In genomic region chr6:41638002-41638800, GRCh38 we compare ENCODE assay signal across 8 cellular contexts. TPM values are rescaled to one million over a fixed set of nuclear protein-coding genes. Genes with fewer than 3 reads are reported as not detected.
DNase-seq lines count a peak whose midpoint lies in the region; ATAC-seq, FAIRE-seq and TF ChIP-seq lines count a peak whose summit lies in the region.

MDFI (plus strand) TSS chr6:41638468; CDS start chr6:41638750, 282 bp downstream.

- H3K27ac Mint-ChIP-seq in Caco-2 (ENCODE audit: unreplicated experiment), result no peak within 1 kb of the TSS

- no peaks in the 10 kb centered on the region for H3K4me1 Mint-ChIP-seq in Caco-2 (ENCODE audit: low read depth, unreplicated experiment)

- no peak for ATAC-seq in foreskin keratinocyte

- H3K4me3 Mint-ChIP-seq in Caco-2 (ENCODE audit: unreplicated experiment), result peak within 1 kb of the TSS; percentile 37

- H3K4me2 ChIP-seq in SK-N-SH, result peak within 1 kb of the TSS; percentile 92

- POLR2A ChIA-PET in Caco-2 (lab: Charles Lee), result no interaction called here
- POLR2A ChIA-PET in SK-N-SH (lab: Yijun Ruan, JAX), result no interaction called here

- intact Hi-C loops in Caco-2 (cut with micrococcal nuclease; ENCODE audit: unreplicated experiment) (no loop called here), ovary (cut with DNase I) (no loop called here)

- no peaks in the 10 kb centered on the region for H3K27me3 Mint-ChIP-seq in Caco-2 (ENCODE audit: insufficient read depth, unreplicated experiment)

- CTCF ChIA-PET in Caco-2 (lab: Charles Lee), result no interaction called here
- CTCF ChIA-PET in SK-N-SH (lab: Yijun Ruan, JAX), result interaction anchor here (1.1 kb wide), 1 partner anchor 44 kb away, joined by 3 read pairs; no protein-coding TSS in a partner anchor

- no peaks in the 10 kb centered on the region for H3K9me2 ChIP-seq in SK-N-SH

- TF ChIP-seq CTCF in Caco-2 (IDR thresholded peaks at IDR 0.05; ENCODE audit: insufficient read depth in 1 of 2, low read depth in 1 of 2, low read length in 1 of 2, severe bottlenecking in 1 of 2, unreplicated experiment in 1 of 2) (no peak), SK-N-SH (IDR thresholded peaks at IDR 0.05) (no peak), foreskin keratinocyte (conservative IDR thresholded peaks at IDR 0.05) (no peak), ovary (IDR thresholded peaks at IDR 0.05) (no peak)

- no peaks in the 10 kb centered on the region for H3K79me2 ChIP-seq in SK-N-SH (ENCODE audit: insufficient read depth)

- no peaks in the 10 kb centered on the region for H4K20me1 ChIP-seq in SK-N-SH (ENCODE audit: insufficient read depth)

- H3K4me3 ChIP-seq in Caco-2 (ENCODE audit: low read depth, low read length), result no peak within 1 kb of the TSS
- H3K4me3 ChIP-seq in SK-N-SH (ENCODE audit: low read depth in 2 of 2, low read length in 1 of 2), result peak within 1 kb of the TSS; percentile 67 to 74
- peak within 1 kb of the TSS; percentile 46 for H3K4me3 ChIP-seq in ovary

- DNase-seq in Caco-2 (no peak), SK-N-SH (peak; percentile 87), foreskin keratinocyte (no peak), ovary (peak; percentile 31 to 67 (median 46)), 8988T (no peak), NCI-H128 (lab: John Stamatoyannopoulos, UW; ENCODE audit: unreplicated experiment) (no peak), H54 (ENCODE audit: insufficient read length, low spot score) (no peak)
- no peak for DNase-seq in stimulated activated CD4-positive, alpha-beta T cell treated with anti-CD3 and anti-CD28 coated beads, Interleukin-4, amount 100 ng/mL, for 1 hour

- no peaks in the 10 kb centered on the region for H3F3A ChIP-seq in SK-N-SH (replicated peaks; ENCODE audit: insufficient read depth)

- no peak for TF ChIP-seq EP300 in SK-N-SH (IDR thresholded peaks at IDR 0.05; ENCODE audit: borderline replicate concordance in 1 of 2, low read depth in 1 of 2, low read length in 1 of 2)
- no peak for TF ChIP-seq EP300 in ovary (IDR thresholded peaks at IDR 0.05)

- no peaks in the 10 kb centered on the region for H3K36me3 ChIP-seq in Caco-2 (ENCODE audit: control insufficient read depth, insufficient read depth, low read length)
- no peaks in the 10 kb centered on the region for H3K36me3 ChIP-seq in SK-N-SH (replicated peaks in 1 of 2; ENCODE audit: control insufficient read depth in 1 of 2, insufficient read depth in 2 of 2, low read length in 1 of 2)
- no peaks in the 10 kb centered on the region for H3K36me3 ChIP-seq in ovary

- no peak for TF ChIP-seq RAD21 in SK-N-SH (IDR thresholded peaks at IDR 0.05; ENCODE audit: low read length)

- H3K27ac ChIP-seq in SK-N-SH (ENCODE audit: low read depth in 2 of 2, low read length in 1 of 2), result peak within 1 kb of the TSS in 1 of 2 experiments; percentile 69; a peak in 1 of 4 replicates
- H3K27ac ChIP-seq in foreskin keratinocyte, result peak within 1 kb of the TSS; percentile 79
- peak within 1 kb of the TSS; percentile 37 to 70 for H3K27ac ChIP-seq in ovary

- BruUV-seq in Caco-2 (replicated peaks; lab: Mats Ljungman, UMichigan), result no TSS peak

- H2AFZ ChIP-seq in SK-N-SH (ENCODE audit: low read depth), result peak within 1 kb of the TSS; percentile 79

- TF ChIP-seq POLR2A in ovary (IDR thresholded peaks at IDR 0.05) (no peak), H54 (IDR thresholded peaks at IDR 0.05; ENCODE audit: low read depth, low read length) (no peak)

- H3K9me3 ChIP-seq in Caco-2 (no peaks in the 10 kb centered on the region), SK-N-SH (no peaks in the 10 kb centered on the region), ovary (no peaks in the 10 kb centered on the region)

- WGBS in SK-N-SH (ENCODE audit: low lambda C conversion rate), result 29% methylated on average over 46 of the region's 75 CpGs
- WGBS in ovary, 3 donors, result 1 to 2% (median 1%) methylated on average over 75 of the region's 75 CpGs

- no peaks in the 10 kb centered on the region for H3K4me1 ChIP-seq in Caco-2
- H3K4me1 ChIP-seq in SK-N-SH (ENCODE audit: control insufficient read depth in 1 of 2, insufficient read depth in 2 of 2, low read depth in 1 of 2, low read length in 1 of 2), result peaks cover 0 to 41% of the 10 kb centered on the region in 2 experiments; a peak in 1 of 4 replicates
- peaks cover 25% of the 10 kb centered on the region for H3K4me1 ChIP-seq in foreskin keratinocyte
- H3K4me1 ChIP-seq in ovary (ENCODE audit: insufficient read depth), result peaks cover 3% of the 10 kb centered on the region

- H3K27me3 ChIP-seq in Caco-2 (replicated peaks; ENCODE audit: control insufficient read depth, insufficient read depth, low read length), result no peaks in the 10 kb centered on the region
- H3K27me3 ChIP-seq in SK-N-SH (ENCODE audit: insufficient read depth), result no peaks in the 10 kb centered on the region
- no peaks in the 10 kb centered on the region for H3K27me3 ChIP-seq in foreskin keratinocyte
- no peaks in the 10 kb centered on the region for H3K27me3 ChIP-seq in ovary

- H3K36me3 Mint-ChIP-seq in Caco-2 (ENCODE audit: insufficient read depth, unreplicated experiment), result no peaks in the 10 kb centered on the region

- peak within 1 kb of the TSS; percentile 33 for H3K9ac ChIP-seq in SK-N-SH

- FAIRE-seq in H54 (lab: Jason Lieb, UNC), result no peak

- no peaks in the 10 kb centered on the region for H3K9me3 Mint-ChIP-seq in Caco-2 (ENCODE audit: unreplicated experiment)

TF ChIP-seq in SK-N-SH, 30 proteins besides CTCF, POLR2A, EP300 and RAD21:
- no peak for TF ChIP-seq MEF2A (IDR thresholded peaks at IDR 0.05; ENCODE audit: borderline replicate concordance, low read depth)
- TF ChIP-seq SMC3 (IDR thresholded peaks at IDR 0.05; ENCODE audit: low read depth, low read length), result no peak
- TF ChIP-seq YY1 (IDR thresholded peaks at IDR 0.05; ENCODE audit: low read depth), result no peak
- TF ChIP-seq CHD2 (IDR thresholded peaks at IDR 0.05; ENCODE audit: low read length, partially characterized antibody), result no peak
- no peak for TF ChIP-seq MXI1 (IDR thresholded peaks at IDR 0.05; ENCODE audit: low read depth, low read length)
- TF ChIP-seq TCF12 (IDR thresholded peaks at IDR 0.05), result no peak

RNA-seq across cellular contexts. Expression of gene MDFI, which starts in this region (rescaled TPM):
- total RNA-seq in Caco-2 (2022), result 0.51 TPM in 1 of 2 replicates, not detected in the other
- polyA plus RNA-seq in SK-N-SH (2012; rRNA removed), result 6.3 and 7.0 TPM in 2 replicates
- polyA plus RNA-seq in SK-N-SH (2012; cell fraction: cytosol; rRNA removed), result 3.2 and 6.5 TPM in 2 replicates
- 3.1 and 6.3 TPM in 2 replicates for polyA plus RNA-seq in SK-N-SH (2012; cell fraction: nucleus; rRNA removed)
- 150 and 170 TPM in 2 replicates for total RNA-seq in foreskin keratinocyte
- 172 and 181 TPM in 2 replicates for polyA plus RNA-seq in foreskin keratinocyte
- 10 to 100 TPM in 5 of 7 donors, 1 to 10 TPM in 2; 7.4 to 24.4 (median 20.4) TPM for total RNA-seq in ovary
- polyA plus RNA-seq in ovary, result 10 to 100 TPM in 1 of 2 donors, 1 to 10 TPM in 1; 3.8 to 24.0 TPM

Comparison
In these comparisons a context has a peak if more than half of its experiments do, and no peak if none do; other contexts are left out.
1. DNase-seq: peak in SK-N-SH (single experiment) and ovary (5 of 5); none in Caco-2 (0 of 2), foreskin keratinocyte (0 of 2), 8988T (single experiment), stimulated activated CD4-positive, alpha-beta T cell treated with anti-CD3 and anti-CD28 coated beads, Interleukin-4, amount 100 ng/mL, for 1 hour (single experiment), NCI-H128 (single experiment) and H54 (single experiment).